ENCODE assay signal across 1 cellular context in genomic region chr3:24072193-24072592, GRCh38.
TF ChIP-seq lines count a peak whose summit lies in the region.

No MANE protein-coding gene starts in this region.

TF ChIP-seq in GM23338, 12 proteins besides CTCF, POLR2A, EP300 and RAD21 (continued from another document):
- TF ChIP-seq REST (IDR thresholded peaks at IDR 0.05; ENCODE audit: unreplicated experiment) (no peak), NANOG (IDR thresholded peaks at IDR 0.05; ENCODE audit: borderline replicate concordance) (no peak), JUNB (IDR thresholded peaks at IDR 0.05; ENCODE audit: unreplicated experiment) (no peak), EZH2phosphoT487 (IDR thresholded peaks at IDR 0.05; ENCODE audit: unreplicated experiment) (no peak), ZNF114 (CRISPR knock-in tag; IDR thresholded peaks at IDR 0.05) (no peak)
